Comparison of ENCODE assay signal across 8 cellular contexts in genomic region chr4:56465599-56466295, GRCh38. TPM values are rescaled to one million over a fixed set of nuclear protein-coding genes. Genes with fewer than 3 reads are reported as not detected.
A peak's percentile ranks its signal among the peaks of the same experiment; 100 is the strongest.
DNase-seq lines count a peak whose midpoint lies in the region; ATAC-seq and TF ChIP-seq lines count a peak whose summit lies in the region.

No MANE protein-coding gene starts in this region.

- DNase-seq in activated naive CD4-positive, alpha-beta T cell treated with anti-CD3 and anti-CD28 coated beads, Interleukin-2, amount 10 ng/mL, durations not matched to agents 7 days and 5 days: no peak
- no peak for DNase-seq in activated naive CD4-positive, alpha-beta T cell treated with anti-CD3 and anti-CD28 coated beads, Interleukin-2, amount 50 U/mL, for 16 hours
- DNase-seq in thoracic aorta (ENCODE audit: low spot score) (no peak), aorta (no peak)

- peaks cover 55% of the 10 kb centered on the region for H3K4me1 Mint-ChIP-seq in activated naive CD4-positive, alpha-beta T cell treated with anti-CD3 and anti-CD28 coated beads, Interleukin-2, amount 10 ng/mL, durations not matched to agents 7 days and 5 days

- 56 to 71% methylated on average over 10 of the region's 10 CpGs for WGBS in aorta, 2 donors
- 46 to 55% methylated on average over 5 to 6 of the region's 10 CpGs for WGBS in gastroesophageal sphincter (ENCODE audit: low coverage in 1 of 2), 2 donors

- H3K4me1 ChIP-seq in iPS-15b (ENCODE audit: control insufficient read depth, insufficient read depth, low read length): peaks cover 4% of the 10 kb centered on the region
- H3K4me1 ChIP-seq in thoracic aorta (ENCODE audit: control insufficient read depth in 1 of 2, low read depth in 2 of 2): peaks cover 27 to 44% of the 10 kb centered on the region in 2 donors
- H3K4me1 ChIP-seq in aorta (ENCODE audit: control insufficient read depth in 1 of 2, insufficient read depth in 2 of 2, low read length in 2 of 2): peaks cover 0 to 4% of the 10 kb centered on the region in 2 donors
- peaks cover 0 to 46% (median 11%) of the 10 kb centered on the region in 3 donors for H3K4me1 ChIP-seq in gastroesophageal sphincter

- no peaks in the 10 kb centered on the region for H3K27me3 Mint-ChIP-seq in activated naive CD4-positive, alpha-beta T cell treated with anti-CD3 and anti-CD28 coated beads, Interleukin-2, amount 10 ng/mL, durations not matched to agents 7 days and 5 days

- TF ChIP-seq EP300 in gastroesophageal sphincter (IDR thresholded peaks at IDR 0.05): no peak

- ATAC-seq in thoracic aorta (ENCODE audit: insufficient number of reproducible peaks, low FRiP score, low read depth) (no peak), aorta (ENCODE audit: low FRiP score) (no peak), HG03045 (IDR thresholded peaks at IDR 0.05; ENCODE audit: unreplicated experiment) (no peak), gastroesophageal sphincter (no peak)

- H3K9me3 ChIP-seq in iPS-15b (ENCODE audit: control insufficient read depth, insufficient read depth, low read length) (no peaks in the 10 kb centered on the region), thoracic aorta (no peaks in the 10 kb centered on the region), aorta (ENCODE audit: control insufficient read depth, low read length) (no peaks in the 10 kb centered on the region), gastroesophageal sphincter (no peaks in the 10 kb centered on the region)

- CTCF ChIA-PET in activated naive CD4-positive, alpha-beta T cell treated with anti-CD3 and anti-CD28 coated beads, Interleukin-2, amount 10 ng/mL, durations not matched to agents 7 days and 5 days (lab: Charles Lee): interaction anchor here (1.1 kb wide), 1 partner anchor 14 kb away, joined by 3 read pairs; no protein-coding TSS in a partner anchor

- peaks cover 9% of the 10 kb centered on the region for H3K36me3 ChIP-seq in iPS-15b (ENCODE audit: control insufficient read depth, insufficient read depth, low read length)
- H3K36me3 ChIP-seq in thoracic aorta: no peaks in the 10 kb centered on the region
- H3K36me3 ChIP-seq in aorta (ENCODE audit: control insufficient read depth in 1 of 2, insufficient read depth in 2 of 2, low read length in 1 of 2): no peaks in the 10 kb centered on the region
- H3K36me3 ChIP-seq in gastroesophageal sphincter: peaks cover 0 to 38% of the 10 kb centered on the region in 2 donors

- H3K27me3 ChIP-seq in iPS-15b (ENCODE audit: control insufficient read depth, insufficient read depth, low read length): no peaks in the 10 kb centered on the region
- H3K27me3 ChIP-seq in thoracic aorta (replicated peaks; ENCODE audit: insufficient read depth): no peaks in the 10 kb centered on the region
- no peaks in the 10 kb centered on the region for H3K27me3 ChIP-seq in aorta (ENCODE audit: control insufficient read depth in 1 of 2, insufficient read depth in 2 of 2, low read length in 1 of 2)
- H3K27me3 ChIP-seq in gastroesophageal sphincter: no peaks in the 10 kb centered on the region

- no peak for TF ChIP-seq CTCF in WI38 (IDR thresholded peaks at IDR 0.05; ENCODE audit: low read depth, low read length)
- TF ChIP-seq CTCF in thoracic aorta (IDR thresholded peaks at IDR 0.05): no peak
- no peak for TF ChIP-seq CTCF in gastroesophageal sphincter (IDR thresholded peaks at IDR 0.05)

- intact Hi-C loops in aorta (cut with DNase I): loop anchor here in 1 of 2 donors (2.0 to 5.0 kb wide), 2 partner anchors 29 to 38 kb away; partner anchors contain the start of gene PAICS

- no peak for TF ChIP-seq POLR2A in gastroesophageal sphincter (IDR thresholded peaks at IDR 0.05)

- no peaks in the 10 kb centered on the region for H3K9me3 Mint-ChIP-seq in activated naive CD4-positive, alpha-beta T cell treated with anti-CD3 and anti-CD28 coated beads, Interleukin-2, amount 10 ng/mL, durations not matched to agents 7 days and 5 days

- peak overlapping the region; percentile 93 for H3K9ac ChIP-seq in iPS-15b (ENCODE audit: low read depth, low read length)

- H3K4me3 Mint-ChIP-seq in activated naive CD4-positive, alpha-beta T cell treated with anti-CD3 and anti-CD28 coated beads, Interleukin-2, amount 10 ng/mL, durations not matched to agents 7 days and 5 days: peak overlapping the region; percentile 95

- H3K36me3 Mint-ChIP-seq in activated naive CD4-positive, alpha-beta T cell treated with anti-CD3 and anti-CD28 coated beads, Interleukin-2, amount 10 ng/mL, durations not matched to agents 7 days and 5 days: peaks cover 38% of the 10 kb centered on the region

- H3K27ac Mint-ChIP-seq in activated naive CD4-positive, alpha-beta T cell treated with anti-CD3 and anti-CD28 coated beads, Interleukin-2, amount 10 ng/mL, durations not matched to agents 7 days and 5 days: peak overlapping the region; percentile 97

- peak overlapping the region; percentile 99 for H3K4me3 ChIP-seq in WI38 (ENCODE audit: low read depth, low read length)
- peak overlapping the region; percentile 99 for H3K4me3 ChIP-seq in iPS-15b (ENCODE audit: low read depth, low read length)
- peak overlapping the region; percentile 87 for H3K4me3 ChIP-seq in thoracic aorta
- H3K4me3 ChIP-seq in aorta (ENCODE audit: low read length in 2 of 2): no peak overlapping the region
- peak overlapping the region in 1 of 2 donors; percentile 97 for H3K4me3 ChIP-seq in gastroesophageal sphincter

- H3K27ac ChIP-seq in thoracic aorta: no peak overlapping the region
- H3K27ac ChIP-seq in aorta (ENCODE audit: low read depth in 1 of 2, low read length in 2 of 2): no peak overlapping the region
- no peak overlapping the region for H3K27ac ChIP-seq in gastroesophageal sphincter

RNA-seq across cellular contexts. Expression of gene SRP72, which starts 1.7 kb away (rescaled TPM):
- total RNA-seq in thoracic aorta: 10 to 100 TPM; 43.1 to 52.9 TPM
- total RNA-seq in aorta: 10 to 100 TPM; 84.6 to 88.1 TPM
- polyA plus RNA-seq in aorta: 10 to 100 TPM; 30.7 to 31.9 TPM
- total RNA-seq in gastroesophageal sphincter: 10 to 100 TPM; 43.6 to 55.6 (median 48.1) TPM

RNA-seq across cellular contexts. Expression of gene PAICS, which starts 29.7 kb away (rescaled TPM):
- total RNA-seq in thoracic aorta (10 to 100 TPM in 1 of 2 donors, 1 to 10 TPM in 1; 9.3 to 49.2 TPM), aorta (10 to 100 TPM; 24.7 to 28.6 TPM), gastroesophageal sphincter (10 to 100 TPM; 18.8 to 26.0 (median 24.4) TPM)
- 10 to 100 TPM in 1 of 2 donors, 1 to 10 TPM in 1; 7.6 to 11.7 TPM for polyA plus RNA-seq in aorta

RNA-seq across cellular contexts. Expression of gene PPAT, which starts 30.3 kb away (rescaled TPM):
- total RNA-seq in thoracic aorta: 10 to 100 TPM in 1 of 2 donors, 1 to 10 TPM in 1; 5.1 to 10.0 TPM
- total RNA-seq in aorta: 1 to 10 TPM; 4.4 to 4.8 TPM
- polyA plus RNA-seq in aorta: 1 to 10 TPM in 1 of 2 donors, under 1 TPM in 1; 0.50 to 1.6 TPM
- 1 to 10 TPM; 2.5 to 8.8 (median 4.1) TPM for total RNA-seq in gastroesophageal sphincter

RNA-seq across cellular contexts. Expression of gene ARL9, which starts 39.8 kb away (rescaled TPM):
- not detected for total RNA-seq in thoracic aorta
- total RNA-seq in aorta: under 1 TPM; 0.49 to 0.51 TPM
- under 1 TPM in 1 of 2 donors, not detected in 1; 0.15 TPM for polyA plus RNA-seq in aorta
- total RNA-seq in gastroesophageal sphincter: under 1 TPM in 1 of 4 donors, not detected in 3; 0.54 TPM

Comparison
In these comparisons a context has a peak if more than half of its experiments do, and no peak if none do; other contexts are left out.
1. H3K4me3 ChIP-seq: peak in WI38 (single experiment), iPS-15b (single experiment) and thoracic aorta (single experiment); none in aorta (0 of 2).